14 cellular contexts compared by ENCODE assay signal in genomic region chrX:71147496-71148277, GRCh38. TPM values are rescaled to one million over a fixed set of nuclear protein-coding genes. Genes with fewer than 3 reads are reported as not detected.
A peak's percentile ranks its signal among the peaks of the same experiment; 100 is the strongest.
DNase-seq lines count a peak whose midpoint lies in the region; ATAC-seq and TF ChIP-seq lines count a peak whose summit lies in the region.
"Had no signal": no experiment of that assay in that cellular context is flagged by ENCODE, and none has a peak within 500 bp of the region (broad histone marks: within the 10 kb centered on the region; RNA-seq: fewer than 3 reads in every experiment).

No MANE protein-coding gene starts in this region.

- TF ChIP-seq CTCF in cardiac muscle cell (IDR thresholded peaks at IDR 0.05; ENCODE audit: low read depth, low read length): no peak
- TF ChIP-seq CTCF in heart right ventricle (IDR thresholded peaks at IDR 0.05): no peak

- 78 to 85% methylated on average over 28 of the region's 28 CpGs for WGBS in heart right ventricle, 2 donors

- no peak for ATAC-seq in heart right ventricle

- H3K27ac ChIP-seq in cardiac muscle cell: peak overlapping the region; percentile 40
- H3K27ac ChIP-seq in heart right ventricle: no peak overlapping the region
- peak overlapping the region; percentile 78 for H3K27ac ChIP-seq in substantia nigra (ENCODE audit: low read depth, low read length, poor library complexity, severe bottlenecking)

- intact Hi-C loops in heart right ventricle (cut with DNase I): no loop called here

- H3K4me1 ChIP-seq in cardiac muscle cell (ENCODE audit: low read depth) (peaks cover 10% of the 10 kb centered on the region), heart right ventricle (peaks cover 0 to 25% (median 5%) of the 10 kb centered on the region in 9 donors)

- H3K9me3 ChIP-seq in cardiac muscle cell (ENCODE audit: low read depth) (no peaks in the 10 kb centered on the region), heart right ventricle (no peaks in the 10 kb centered on the region)

- H3K36me3 ChIP-seq in cardiac muscle cell (no peaks in the 10 kb centered on the region), heart right ventricle (peaks cover 0 to 3% (median 0%) of the 10 kb centered on the region in 9 donors)

- DNase-seq in cardiac muscle cell (ENCODE audit: low read depth in 1 of 2, low spot score in 1 of 2) (no peak), heart right ventricle (no peak), substantia nigra (lab: John Stamatoyannopoulos, UW) (peak in 20 of 49 donors; percentile 0 to 42 (median 11)), NK-92 (lab: John Stamatoyannopoulos, UW; ENCODE audit: unreplicated experiment) (no peak)
- DNase-seq: activated CD4-positive, alpha-beta T cell treated with anti-CD3 and anti-CD28 coated beads, Interleukin-2, amount 50 U/mL, for 48 hours; endodermal cell; NCI-H146; NCI-H524 treated with DMSO at 0.1 percent for 48 hours; stimulated activated CD4-positive, alpha-beta T cell treated with anti-CD3 and anti-CD28 coated beads, Interleukin-1b, Interleukin-23, amount 100 ng/mL, for 48 hours had no signal

- H3K27me3 ChIP-seq in cardiac muscle cell (no peaks in the 10 kb centered on the region), heart right ventricle (peaks cover 0 to 7% (median 0%) of the 10 kb centered on the region in 7 donors)

- H3K4me3 ChIP-seq in cardiac muscle cell (no peak overlapping the region), heart right ventricle (no peak overlapping the region)

RNA-seq across cellular contexts. Expression of gene NLGN3, which starts 3.0 kb away (rescaled TPM):
- 7.4 and 10.2 TPM in 2 replicates for total RNA-seq in cardiac muscle cell
- 6.4 and 8.1 TPM in 2 replicates for polyA plus RNA-seq in cardiac muscle cell
- total RNA-seq in heart right ventricle: under 1 TPM; 0.23 to 0.94 (median 0.55) TPM
- polyA plus RNA-seq in heart right ventricle: under 1 TPM; 0.16 to 0.51 TPM

RNA-seq across cellular contexts. Expression of gene MED12, which starts 29.3 kb away (rescaled TPM):
- 29.2 and 56.5 TPM in 2 replicates for total RNA-seq in cardiac muscle cell
- polyA plus RNA-seq in cardiac muscle cell: 17.9 and 25.4 TPM in 2 replicates
- 10 to 100 TPM; 22.4 to 35.1 (median 28.9) TPM for total RNA-seq in heart right ventricle
- 10 to 100 TPM in 1 of 2 donors, 1 to 10 TPM in 1; 6.1 to 10.8 TPM for polyA plus RNA-seq in heart right ventricle

RNA-seq across cellular contexts. Expression of gene IL2RG, which starts 36.3 kb away (rescaled TPM):
- not detected in 2 replicates for total RNA-seq in cardiac muscle cell
- 2.3 TPM in 1 of 2 replicates, not detected in the other for polyA plus RNA-seq in cardiac muscle cell
- total RNA-seq in heart right ventricle: 10 to 100 TPM in 1 of 10 donors, 1 to 10 TPM in 6, under 1 TPM in 3; 0.57 to 15.3 (median 2.0) TPM
- polyA plus RNA-seq in heart right ventricle: 1 to 10 TPM; 1.3 to 1.7 TPM
- total RNA-seq: endodermal cell, frontal cortex had no signal

RNA-seq across cellular contexts. Expression of gene CXorf65, which starts 41.1 kb away (rescaled TPM):
- total RNA-seq in cardiac muscle cell (not detected in 2 replicates), heart right ventricle (not detected)
- polyA plus RNA-seq in cardiac muscle cell (not detected in 2 replicates), heart right ventricle (not detected)
- total RNA-seq: A172, endodermal cell, frontal cortex, mucosa of gallbladder, urinary bladder had no signal
- polyA plus RNA-seq: keratinocyte, urinary bladder had no signal

RNA-seq across cellular contexts. Expression of gene FOXO4, which starts 52.0 kb away (rescaled TPM):
- total RNA-seq in cardiac muscle cell: 16.7 and 24.2 TPM in 2 replicates
- 7.8 and 14.5 TPM in 2 replicates for polyA plus RNA-seq in cardiac muscle cell
- total RNA-seq in heart right ventricle: 10 to 100 TPM; 29.5 to 67.8 (median 37.5) TPM
- polyA plus RNA-seq in heart right ventricle: 10 to 100 TPM; 12.2 to 21.5 TPM

Comparison
In these comparisons a context has a peak if more than half of its experiments do, and no peak if none do; other contexts are left out.
1. H3K27ac ChIP-seq: peak in cardiac muscle cell (single experiment) and substantia nigra (single experiment); none in heart right ventricle (0 of 10).